Comparison of ENCODE assay signal across 8 cellular contexts in the genomic region with DNA sequence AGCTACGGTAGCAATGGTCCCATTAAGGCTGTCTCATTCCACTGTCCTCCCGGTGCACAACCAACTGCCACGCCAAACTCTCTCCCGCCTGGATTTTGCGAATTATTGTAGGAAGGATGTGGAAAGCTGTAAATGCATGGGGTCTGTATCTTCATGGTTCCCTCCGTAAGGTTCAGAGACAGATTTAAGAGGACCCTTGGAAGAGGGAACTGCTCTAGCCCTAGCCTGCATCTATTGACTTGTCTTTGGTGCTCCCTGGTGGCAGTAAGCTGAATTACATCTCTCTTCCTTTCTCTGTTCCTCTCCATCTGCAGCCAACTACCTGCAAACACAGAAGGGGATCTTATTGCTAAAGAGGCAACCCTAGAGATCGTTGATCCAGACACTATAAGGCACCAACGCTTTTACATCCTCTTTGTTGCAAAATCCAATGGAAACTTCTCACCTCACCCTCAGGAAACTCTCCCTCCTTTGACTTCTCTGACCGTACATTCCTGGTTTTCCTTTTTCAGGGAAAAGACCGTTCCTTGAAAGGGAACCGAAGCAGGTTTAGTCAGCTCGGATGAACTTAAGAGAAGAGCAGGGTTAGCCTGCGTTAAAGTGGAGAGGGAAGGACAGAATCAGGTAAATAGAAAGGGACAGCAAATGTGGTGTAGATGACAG. TPM values are rescaled to one million over a fixed set of nuclear protein-coding genes. Genes with fewer than 3 reads are reported as not detected.
DNase-seq lines count a peak whose midpoint lies in the region; ATAC-seq and TF ChIP-seq lines count a peak whose summit lies in the region.

No MANE protein-coding gene starts in this region.

- no peaks in the 10 kb centered on the region for H3K36me3 Mint-ChIP-seq in activated T-helper 17 cell treated with anti-CD3 and anti-CD28 coated beads, Interleukin-2, amount 50 U/mL, for 72 hours (ENCODE audit: low read depth)

- in situ Hi-C loops in Panc1 (cut with HindIII; ENCODE audit: low pct_unique_long_range_greater_than_20kb, low sequenced_read_pairs): no loop called here

- POLR2A ChIA-PET in Panc1 (lab: Charles Lee): no interaction called here

- no peaks in the 10 kb centered on the region for H3K4me1 ChIP-seq in Panc1 (ENCODE audit: control insufficient read depth, insufficient read depth, low read length)

- CTCF ChIA-PET in Panc1 (lab: Charles Lee): interaction anchor here (0.9 kb wide), 1 partner anchor 128 kb away, joined by 3 read pairs; no protein-coding TSS in a partner anchor

- TF ChIP-seq CTCF in Panc1 (IDR thresholded peaks at IDR 0.05): peak; percentile 84

- H3K36me3 ChIP-seq in Panc1 (ENCODE audit: control insufficient read depth, insufficient read depth, low read length): no peaks in the 10 kb centered on the region

- H3K9me3 ChIP-seq in Panc1 (ENCODE audit: control insufficient read depth, insufficient read depth, low read depth, low read length): no peaks in the 10 kb centered on the region

- no peak overlapping the region for H3K27ac Mint-ChIP-seq in activated T-helper 17 cell treated with anti-CD3 and anti-CD28 coated beads, Interleukin-2, amount 50 U/mL, for 72 hours

- peak overlapping the region; percentile 85 for H3K4me3 Mint-ChIP-seq in activated T-helper 17 cell treated with anti-CD3 and anti-CD28 coated beads, Interleukin-2, amount 50 U/mL, for 72 hours

- peaks cover 25% of the 10 kb centered on the region for H3K4me1 Mint-ChIP-seq in activated T-helper 17 cell treated with anti-CD3 and anti-CD28 coated beads, Interleukin-2, amount 50 U/mL, for 72 hours

- intact Hi-C loops in Panc1 (cut with micrococcal nuclease; ENCODE audit: unreplicated experiment): loop anchor here (1.0 to 10.0 kb wide), 3 partner anchors 149 to 699 kb away; no protein-coding TSS in a partner anchor

- no peaks in the 10 kb centered on the region for H3K9me3 Mint-ChIP-seq in activated T-helper 17 cell treated with anti-CD3 and anti-CD28 coated beads, Interleukin-2, amount 50 U/mL, for 72 hours

- H3K27ac ChIP-seq in Panc1 (ENCODE audit: low read length): no peak overlapping the region

- no peaks in the 10 kb centered on the region for H3K27me3 Mint-ChIP-seq in activated T-helper 17 cell treated with anti-CD3 and anti-CD28 coated beads, Interleukin-2, amount 50 U/mL, for 72 hours

- no TSS peak for BruUV-seq in Panc1 (replicated peaks; lab: Mats Ljungman, UMichigan)

- DNase-seq in CMK (ENCODE audit: low read depth) (peak; percentile 33), HuH-7.5 (ENCODE audit: low spot score) (peak; percentile 35), Panc1 (ENCODE audit: low read depth, low spot score) (peak; percentile 52), fibroblast of the conjunctiva (ENCODE audit: low read depth) (peak; percentile 30), occipital lobe (lab: John Stamatoyannopoulos, UW) (peak; percentile 22), NCI-H128 (lab: John Stamatoyannopoulos, UW; ENCODE audit: unreplicated experiment) (no peak)

- H3K4me3 ChIP-seq in Panc1 (ENCODE audit: low read depth in 2 of 2, low read length in 2 of 2): no peak overlapping the region

- ATAC-seq in GM19452 (IDR thresholded peaks at IDR 0.05; ENCODE audit: unreplicated experiment) (peak; percentile 70), Panc1 (peak; percentile 84)
- peak; percentile 30 for ATAC-seq in activated T-helper 17 cell treated with anti-CD3 and anti-CD28 coated beads, Interleukin-2, amount 50 U/mL, for 72 hours (replicated peaks)

- peaks cover 9% of the 10 kb centered on the region; the same call in 1 of the 2 replicates for H3K27me3 ChIP-seq in Panc1 (ENCODE audit: control insufficient read depth, insufficient read depth, low read length)

RNA-seq across cellular contexts. Expression of gene CAPSL, which starts 11.9 kb away (rescaled TPM):
- total RNA-seq in Panc1 (2021; ENCODE audit: unreplicated experiment) (not detected), occipital lobe (not detected)
- polyA plus RNA-seq in Panc1 (2012; ENCODE audit: insufficient read length): not detected
- total RNA-seq in activated T-helper 17 cell treated with anti-CD3 and anti-CD28 coated beads, Interleukin-2, amount 50 U/mL, for 72 hours: 1 to 10 TPM in 1 of 2 donors, not detected in 1; 1.1 TPM

Comparison
In these comparisons a context has a peak if more than half of its experiments do, and no peak if none do; other contexts are left out.
1. ATAC-seq: peak in every context shown above with its lines; median percentile 84 in Panc1; 70 in GM19452; 30 in activated T-helper 17 cell treated with anti-CD3 and anti-CD28 coated beads, Interleukin-2, amount 50 U/mL, for 72 hours.